In the genomic region with DNA sequence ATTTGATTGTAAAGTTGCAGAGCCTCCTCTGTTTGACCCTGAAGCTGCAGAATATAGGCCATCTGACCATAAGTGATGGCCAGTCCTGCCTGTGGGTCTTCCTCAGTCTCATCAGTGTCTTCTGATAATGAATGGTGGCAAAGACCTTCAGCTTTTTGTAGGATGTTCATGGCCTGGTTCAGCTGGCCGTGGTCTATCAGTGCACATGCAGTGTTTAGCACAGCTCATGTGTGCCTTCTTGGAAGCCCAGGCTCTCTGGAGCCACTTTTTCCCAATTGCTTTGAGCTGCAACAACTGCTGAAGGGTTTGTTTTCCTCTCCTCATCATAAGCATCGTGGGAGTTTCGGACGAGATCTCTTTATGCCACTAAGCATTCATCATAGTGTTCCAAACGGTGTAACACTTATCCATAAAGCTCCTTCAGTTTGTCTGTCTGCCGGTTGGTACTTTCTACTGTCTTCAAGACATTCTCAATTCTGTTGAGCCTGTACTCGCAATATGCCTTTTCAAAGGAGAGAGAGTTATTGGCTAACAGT, we compare ENCODE assay signal across 8 cellular contexts.
DNase-seq lines count a peak whose midpoint lies in the region; ATAC-seq, FAIRE-seq and TF ChIP-seq lines count a peak whose summit lies in the region.

No MANE protein-coding gene starts in this region.

- no peak for TF ChIP-seq POLR2A in A549 (IDR thresholded peaks at IDR 0.05; ENCODE audit: low read length)

- H3K4me2 ChIP-seq in A549, result peak overlapping the region; percentile 5; the same call in 1 of the 3 replicates

- peak overlapping the region; percentile 71 to 81 (median 75) for H3K27ac Mint-ChIP-seq in IgD-negative memory B cell

- TF ChIP-seq CTCF in A549 (IDR thresholded peaks at IDR 0.05), result no peak

- peaks cover 31 to 37% (median 35%) of the 10 kb centered on the region in 3 donors for H3K4me1 Mint-ChIP-seq in IgD-negative memory B cell

- DNase-seq in A549 (ENCODE audit: low read depth in 1 of 2, low spot score in 1 of 2) (no peak), NK-92 (lab: John Stamatoyannopoulos, UW; ENCODE audit: unreplicated experiment) (no peak), ecto neural progenitor cell (ENCODE audit: low spot score) (no peak), NCI-H1930 (lab: John Stamatoyannopoulos, UW) (no peak), GM03348 (ENCODE audit: low spot score) (no peak)

- H3K27ac ChIP-seq in A549, result peak overlapping the region in 1 of 2 experiments; percentile 53; a peak in 1 of 6 replicates

- ATAC-seq in A549 (no peak), GM18907 (IDR thresholded peaks at IDR 0.05; ENCODE audit: unreplicated experiment) (peak; percentile 27), esophagus mucosa (peak; percentile 12)

- peaks cover 5% of the 10 kb centered on the region for H3K36me3 Mint-ChIP-seq in IgD-negative memory B cell

- no peak overlapping the region for H3K4me3 ChIP-seq in A549

- peak overlapping the region in 2 of 4 donors; percentile 47 to 55 for H3K4me3 Mint-ChIP-seq in IgD-negative memory B cell

- no peaks in the 10 kb centered on the region for H3K9me3 ChIP-seq in A549

- TF ChIP-seq EP300 in A549 (IDR thresholded peaks at IDR 0.05), result no peak

- FAIRE-seq in A549 (lab: Jason Lieb, UNC), result no peak

- no peaks in the 10 kb centered on the region for H3K27me3 Mint-ChIP-seq in IgD-negative memory B cell

- POLR2A ChIA-PET in A549 (lab: Yijun Ruan, JAX), result no interaction called here

- WGBS in A549 (ENCODE audit: missing lambda C conversion rate), result 66% methylated on average over 7 of the region's 7 CpGs

- CTCF ChIA-PET in A549 (lab: Yijun Ruan, JAX), result interaction anchor here (0.5 to 1.5 kb wide), 2 partner anchors 230 to 363 kb away, joined by 3 read pairs; no protein-coding TSS in a partner anchor

- peaks cover 8% of the 10 kb centered on the region; the same call in 1 of the 3 replicates for H3K4me1 ChIP-seq in A549

- no peaks in the 10 kb centered on the region for H3K9me3 Mint-ChIP-seq in IgD-negative memory B cell

- no peak for TF ChIP-seq RAD21 in A549 (conservative IDR thresholded peaks at IDR 0.05 in 1 of 2, IDR thresholded peaks at IDR 0.05 in 1 of 2)

TF ChIP-seq in A549, 52 proteins besides CTCF, POLR2A, EP300 and RAD21:
- TF ChIP-seq SREBF2 (IDR thresholded peaks at IDR 0.05) (no peak), CBX2 (IDR thresholded peaks at IDR 0.05; ENCODE audit: borderline replicate concordance, low read depth) (no peak), RCOR1 (IDR thresholded peaks at IDR 0.05; ENCODE audit: low read depth, low read length) (no peak), FOSB (CRISPR knock-in tag; IDR thresholded peaks at IDR 0.05) (no peak), TP53 (CRISPR knock-in tag; IDR thresholded peaks at IDR 0.05) (no peak), RFX5 (IDR thresholded peaks at IDR 0.05) (no peak)
- TF ChIP-seq, protein P1, sequence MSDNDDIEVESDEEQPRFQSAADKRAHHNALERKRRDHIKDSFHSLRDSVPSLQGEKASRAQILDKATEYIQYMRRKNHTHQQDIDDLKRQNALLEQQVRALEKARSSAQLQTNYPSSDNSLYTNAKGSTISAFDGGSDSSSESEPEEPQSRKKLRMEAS (IDR thresholded peaks at IDR 0.05), result no peak

Comparison
In these comparisons a context has a peak if more than half of its experiments do, and no peak if none do; other contexts are left out.
1. ATAC-seq: peak in GM18907 (single experiment) and esophagus mucosa (single experiment); none in A549 (0 of 2).